ENCODE assay signal across 13 cellular contexts in the genomic region with DNA sequence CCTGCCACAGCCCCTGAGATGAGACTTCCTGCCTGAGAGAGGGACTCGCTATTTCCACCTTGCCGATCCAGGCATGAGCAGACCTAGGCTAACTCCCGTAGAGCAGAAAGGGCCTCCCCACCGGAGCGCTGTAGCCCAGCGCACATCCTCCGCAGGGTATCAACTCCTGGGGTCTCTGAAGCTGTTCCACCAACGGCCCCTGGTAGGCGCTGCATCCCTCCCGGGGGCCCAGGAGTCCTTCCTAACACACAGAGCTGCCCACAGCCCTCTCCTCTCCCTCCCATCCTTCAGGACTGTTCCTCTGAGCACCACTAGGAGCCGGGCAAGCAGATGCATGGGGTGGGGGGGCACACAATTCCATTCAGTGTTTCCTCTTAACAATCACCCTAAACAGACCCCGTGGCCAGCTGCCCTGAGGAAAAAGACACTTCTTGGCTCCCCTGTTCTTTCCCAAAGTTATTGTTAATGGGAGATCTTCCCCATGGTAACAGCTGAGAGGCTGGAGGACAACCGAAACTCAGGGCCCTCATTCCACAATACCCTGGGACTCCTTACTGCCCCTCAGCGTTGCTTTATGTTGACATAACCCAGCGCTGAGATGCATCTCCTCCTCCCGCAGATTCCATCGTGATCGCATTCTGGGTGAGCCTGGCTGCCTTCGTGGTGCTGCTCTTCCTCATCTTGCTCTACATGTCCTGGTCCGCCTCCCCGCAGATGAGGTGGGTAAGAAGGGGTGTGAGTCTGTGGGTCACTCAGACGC. TPM values are rescaled to one million over a fixed set of nuclear protein-coding genes. Genes with fewer than 3 reads are reported as not detected.
DNase-seq lines count a peak whose midpoint lies in the region; ATAC-seq and TF ChIP-seq lines count a peak whose summit lies in the region.
"Had no signal": no experiment of that assay in that cellular context is flagged by ENCODE, and none has a peak within 500 bp of the region (broad histone marks: within the 10 kb centered on the region; RNA-seq: fewer than 3 reads in every experiment).

No MANE protein-coding gene starts in this region.

- POLR2A ChIA-PET in IMR-90 (lab: Charles Lee; ENCODE audit: unreplicated experiment), result no interaction called here

- H3K14ac ChIP-seq in IMR-90 (replicated peaks; ENCODE audit: low read depth, low read length), result no peak overlapping the region
- H3K14ac ChIP-seq in mesenchymal stem cell (ENCODE audit: low read length in 2 of 2), result no peak overlapping the region
- H3K14ac ChIP-seq in trophoblast cell (ENCODE audit: low read length), result no peak overlapping the region

- H3K27ac ChIP-seq in IMR-90 (ENCODE audit: insufficient read depth, low read length) (no peak overlapping the region), endodermal cell (ENCODE audit: low read depth, low read length) (no peak overlapping the region), mesenchymal stem cell (ENCODE audit: low read length, poor library complexity, severe bottlenecking) (no peak overlapping the region), trophoblast cell (ENCODE audit: low read depth, low read length) (no peak overlapping the region)

- H3K4me1 ChIP-seq in IMR-90 (ENCODE audit: control insufficient read depth, insufficient read depth, low read length) (peaks cover 2% of the 10 kb centered on the region; the same call in 1 of the 2 replicates), endodermal cell (ENCODE audit: control insufficient read depth, insufficient read depth, low read length) (no peaks in the 10 kb centered on the region), mesenchymal stem cell (ENCODE audit: control insufficient read depth, insufficient read depth, low read depth, low read length) (peaks cover 8% of the 10 kb centered on the region), trophoblast cell (ENCODE audit: control insufficient read depth in 1 of 2, insufficient read depth in 2 of 2, low read length in 2 of 2) (peaks cover 0 to 8% of the 10 kb centered on the region in 2 experiments)

- H3K27me3 Mint-ChIP-seq in endodermal cell (ENCODE audit: insufficient read depth), result no peaks in the 10 kb centered on the region
- H3K27me3 Mint-ChIP-seq: CD4-positive, CD25-positive, alpha-beta regulatory T cell; dendritic cell treated with granulocyte-macrophage colony-stimulating factor and Interleukin-4, amounts not matched to agents 40 ng/mL and 50 ng/mL, for 4 days had no signal

- H3K36me3 Mint-ChIP-seq in endodermal cell (ENCODE audit: low read depth), result peaks cover 11% of the 10 kb centered on the region

- peaks cover 4% of the 10 kb centered on the region for H3K9me1 ChIP-seq in IMR-90 (ENCODE audit: insufficient read depth, low read length)

- H3K36me3 ChIP-seq in IMR-90 (ENCODE audit: control insufficient read depth, insufficient read depth, low read length), result peaks cover 4% of the 10 kb centered on the region
- H3K36me3 ChIP-seq in endodermal cell (ENCODE audit: control insufficient read depth, insufficient read depth, low read length), result peaks cover 8% of the 10 kb centered on the region
- peaks cover 28 to 52% of the 10 kb centered on the region in 2 experiments for H3K36me3 ChIP-seq in mesenchymal stem cell (ENCODE audit: control insufficient read depth in 1 of 2, insufficient read depth in 2 of 2, low read depth in 1 of 2, low read length in 2 of 2)
- H3K36me3 ChIP-seq in trophoblast cell (ENCODE audit: control insufficient read depth in 1 of 2, insufficient read depth in 2 of 2, low read length in 2 of 2), result peaks cover 3 to 4% of the 10 kb centered on the region in 2 experiments

- H3K18ac ChIP-seq in IMR-90 (ENCODE audit: low read depth, low read length) (no peak overlapping the region), mesenchymal stem cell (ENCODE audit: low read depth in 1 of 2, low read length in 2 of 2) (no peak overlapping the region), trophoblast cell (ENCODE audit: low read length) (no peak overlapping the region)

- H3K79me1 ChIP-seq in IMR-90 (ENCODE audit: low read depth in 1 of 2, low read length in 2 of 2), result 0 out of 4 replicates have a peak, but pooled peaks cover 0 to 4% of the 10 kb centered on the region in 2 experiments
- peaks cover 17% of the 10 kb centered on the region for H3K79me1 ChIP-seq in mesenchymal stem cell (replicated peaks; ENCODE audit: low read length, poor library complexity, severe bottlenecking)
- no peaks in the 10 kb centered on the region for H3K79me1 ChIP-seq in trophoblast cell (ENCODE audit: low read length)

- 77% methylated on average over 3 of the region's 22 CpGs; no CpG with 5 or more reads in 1 of the 2 experiments for WGBS in IMR-90 (ENCODE audit: extremely low coverage in 2 of 2, insufficient read length in 1 of 2), 2 experiments
- 69 to 87% methylated on average over 8 to 22 of the region's 22 CpGs for WGBS in endodermal cell (ENCODE audit: insufficient coverage in 1 of 2, insufficient read length in 1 of 2), 2 experiments
- WGBS in mesenchymal stem cell, result 58% methylated on average over 22 of the region's 22 CpGs
- no CpG with 5 or more reads among the region's 22 CpGs for WGBS in trophoblast cell (ENCODE audit: extremely low coverage, insufficient coverage, insufficient read length)

- H2BK120ac ChIP-seq in IMR-90 (ENCODE audit: low read depth, low read length), result no peak overlapping the region
- H2BK120ac ChIP-seq in mesenchymal stem cell (ENCODE audit: low read depth, low read length), result no peak overlapping the region
- H2BK120ac ChIP-seq in trophoblast cell (ENCODE audit: insufficient read depth, low read length, poor library complexity), result no peak overlapping the region

- no peak overlapping the region for H3K4me2 ChIP-seq in IMR-90 (ENCODE audit: low read depth, low read length)
- no peak overlapping the region for H3K4me2 ChIP-seq in mesenchymal stem cell (ENCODE audit: low read length, poor library complexity, severe bottlenecking)
- H3K4me2 ChIP-seq in trophoblast cell (ENCODE audit: low read length), result no peak overlapping the region

- no peak overlapping the region for H2AK5ac ChIP-seq in IMR-90 (ENCODE audit: low read depth, low read length)
- no peak overlapping the region for H2AK5ac ChIP-seq in mesenchymal stem cell (ENCODE audit: low read length, severe bottlenecking)
- no peak overlapping the region for H2AK5ac ChIP-seq in trophoblast cell (ENCODE audit: low read length)

- no peak overlapping the region for H4K12ac ChIP-seq in trophoblast cell (ENCODE audit: low read depth, low read length)

- ATAC-seq in IMR-90 (ENCODE audit: low read depth), result peak; percentile 10; the same call in 1 of the 2 replicates
- no peak for ATAC-seq in HG03521 (IDR thresholded peaks at IDR 0.05; ENCODE audit: unreplicated experiment)
- ATAC-seq in HG03039 (IDR thresholded peaks at IDR 0.05; ENCODE audit: unreplicated experiment), result no peak

- H3K4me3 ChIP-seq in IMR-90 (ENCODE audit: insufficient read depth, low read depth, low read length), result no peak overlapping the region
- no peak overlapping the region for H3K4me3 ChIP-seq in endodermal cell (ENCODE audit: low read length)
- H3K4me3 ChIP-seq in mesenchymal stem cell (ENCODE audit: insufficient read depth in 1 of 2, low read depth in 1 of 2, low read length in 2 of 2), result no peak overlapping the region
- H3K4me3 ChIP-seq in trophoblast cell (ENCODE audit: low read depth, low read length), result no peak overlapping the region

- H2AFZ ChIP-seq in IMR-90 (replicated peaks; ENCODE audit: low read length, poor library complexity) (peak overlapping the region; percentile 34), mesenchymal stem cell (ENCODE audit: low read depth, low read length) (no peak overlapping the region), trophoblast cell (ENCODE audit: insufficient read depth, low read length, poor library complexity) (no peak overlapping the region)

- no peak overlapping the region for H2AK9ac ChIP-seq in IMR-90 (replicated peaks; ENCODE audit: low read depth, low read length, poor library complexity)

- peak overlapping the region; percentile 35 for H3K27ac Mint-ChIP-seq in endodermal cell
- H3K27ac Mint-ChIP-seq: CD4-positive, CD25-positive, alpha-beta regulatory T cell; dendritic cell treated with granulocyte-macrophage colony-stimulating factor and Interleukin-4, amounts not matched to agents 40 ng/mL and 50 ng/mL, for 4 days had no signal

- no peak overlapping the region for H2BK20ac ChIP-seq in IMR-90 (ENCODE audit: low read depth, low read length)

- no TSS peak for BruUV-seq in IMR-90 (replicated peaks; lab: Mats Ljungman, UMichigan)

- H3K23ac ChIP-seq in IMR-90 (ENCODE audit: low read depth, low read length) (no peak overlapping the region), mesenchymal stem cell (ENCODE audit: low read length in 2 of 2) (no peak overlapping the region), trophoblast cell (ENCODE audit: low read length) (no peak overlapping the region)

- H2BK5ac ChIP-seq in IMR-90 (ENCODE audit: low read depth, low read length, poor library complexity, severe bottlenecking) (no peak overlapping the region), mesenchymal stem cell (ENCODE audit: low read depth, low read length, poor library complexity, severe bottlenecking) (no peak overlapping the region), trophoblast cell (ENCODE audit: low read depth, low read length, poor library complexity) (no peak overlapping the region)

- H3K9ac ChIP-seq in IMR-90 (ENCODE audit: low read depth, low read length), result no peak overlapping the region
- no peak overlapping the region for H3K9ac ChIP-seq in endodermal cell (ENCODE audit: extremely low read depth, low read length, poor library complexity, severe bottlenecking)
- H3K9ac ChIP-seq in mesenchymal stem cell (ENCODE audit: low read length), result no peak overlapping the region
- H3K9ac ChIP-seq in trophoblast cell (ENCODE audit: low read length), result no peak overlapping the region

- H2BK12ac ChIP-seq in mesenchymal stem cell (ENCODE audit: low read length in 2 of 2) (no peak overlapping the region), trophoblast cell (ENCODE audit: low read length) (no peak overlapping the region)

- in situ Hi-C loops in IMR-90 (cut with MboI; ENCODE audit: low sequenced_read_pairs), result no loop called here

- H3K9me3 ChIP-seq in IMR-90 (ENCODE audit: control insufficient read depth, insufficient read depth, low read length) (no peaks in the 10 kb centered on the region), endodermal cell (ENCODE audit: control insufficient read depth, low read length) (no peaks in the 10 kb centered on the region), mesenchymal stem cell (ENCODE audit: control insufficient read depth, low read length) (no peaks in the 10 kb centered on the region), trophoblast cell (ENCODE audit: insufficient read depth, low read depth, low read length) (peaks cover 1% of the 10 kb centered on the region)

- H4K5ac ChIP-seq in IMR-90 (ENCODE audit: low read depth, low read length), result no peak overlapping the region

- H2BK15ac ChIP-seq in IMR-90 (ENCODE audit: low read depth, low read length) (no peak overlapping the region), mesenchymal stem cell (ENCODE audit: low read depth, poor library complexity, severe bottlenecking) (no peak overlapping the region)

- TF ChIP-seq POLR2A in IMR-90 (IDR thresholded peaks at IDR 0.05; ENCODE audit: low read depth, low read length), result no peak

- no peak overlapping the region for H3K56ac ChIP-seq in IMR-90 (ENCODE audit: extremely low read depth, insufficient read depth, low read length)

- H4K20me1 ChIP-seq in IMR-90 (ENCODE audit: insufficient read depth, low read length), result no peaks in the 10 kb centered on the region

- no peaks in the 10 kb centered on the region for H3K9me3 Mint-ChIP-seq in endodermal cell
- H3K9me3 Mint-ChIP-seq: dendritic cell treated with granulocyte-macrophage colony-stimulating factor and Interleukin-4, amounts not matched to agents 40 ng/mL and 50 ng/mL, for 4 days had no signal

- H3K4me3 Mint-ChIP-seq in endodermal cell, result no peak overlapping the region
- H3K4me3 Mint-ChIP-seq: CD4-positive, CD25-positive, alpha-beta regulatory T cell; dendritic cell treated with granulocyte-macrophage colony-stimulating factor and Interleukin-4, amounts not matched to agents 40 ng/mL and 50 ng/mL, for 4 days had no signal

- TF ChIP-seq RAD21 in IMR-90 (IDR thresholded peaks at IDR 0.05; ENCODE audit: low read length), result no peak

- H4K91ac ChIP-seq in IMR-90 (ENCODE audit: insufficient read depth, low read depth, low read length) (no peak overlapping the region), mesenchymal stem cell (ENCODE audit: low read length) (no peak overlapping the region), trophoblast cell (ENCODE audit: low read depth, low read length) (no peak overlapping the region)

- H3K27me3 ChIP-seq in IMR-90 (ENCODE audit: control insufficient read depth, insufficient read depth, low read length) (no peaks in the 10 kb centered on the region), endodermal cell (ENCODE audit: control insufficient read depth, insufficient read depth, low read length, poor library complexity, severe bottlenecking) (no peaks in the 10 kb centered on the region), mesenchymal stem cell (ENCODE audit: control insufficient read depth in 1 of 2, insufficient read depth in 1 of 2, low read length in 2 of 2) (no peaks in the 10 kb centered on the region), trophoblast cell (ENCODE audit: insufficient read depth, low read length) (no peaks in the 10 kb centered on the region)

- no peaks in the 10 kb centered on the region for H3K79me2 ChIP-seq in trophoblast cell (ENCODE audit: control insufficient read depth, insufficient read depth, low read length, poor library complexity)

- dilution Hi-C loops in IMR-90 (cut with HindIII; ENCODE audit: low sequenced_read_pairs, unreplicated experiment), result no loop called here

- DNase-seq in Ammon's horn (ENCODE audit: low spot score), result peak; percentile 94
- DNase-seq in IMR-90, result no peak
- DNase-seq in endodermal cell, result peak; percentile 97
- peak; percentile 20 for DNase-seq in mesenchymal stem cell
- DNase-seq in trophoblast cell, result no peak
- DNase-seq in SK-N-DZ (ENCODE audit: low spot score), result no peak
- DNase-seq: activated CD4-positive, alpha-beta T cell treated with anti-CD3 and anti-CD28 coated beads, Interleukin-2, amount 50 U/mL, for 48 hours; CD4-positive, CD25-positive, alpha-beta regulatory T cell; stimulated activated CD4-positive, alpha-beta T cell treated with anti-CD3 and anti-CD28 coated beads, Interleukin-4, amount 100 ng/mL, for 24 hours had no signal

- H4K8ac ChIP-seq in IMR-90 (ENCODE audit: low read depth in 2 of 2, low read length in 2 of 2) (no peak overlapping the region), mesenchymal stem cell (ENCODE audit: low read length) (no peak overlapping the region), trophoblast cell (ENCODE audit: low read depth, low read length) (no peak overlapping the region)

- H3K4me1 Mint-ChIP-seq in endodermal cell, result peaks cover 8% of the 10 kb centered on the region
- H3K4me1 Mint-ChIP-seq: CD4-positive, CD25-positive, alpha-beta regulatory T cell had no signal

- TF ChIP-seq CTCF in IMR-90 (conservative IDR thresholded peaks at IDR 0.05; ENCODE audit: low read depth, low read length) (0 out of 2 replicates have a peak, but pooled peaks have one; percentile 12), endodermal cell (conservative IDR thresholded peaks at IDR 0.05) (peak; percentile 96)

- CTCF ChIA-PET in IMR-90 (lab: Yijun Ruan, JAX), result no interaction called here

- intact Hi-C loops in IMR-90 (cut with micrococcal nuclease), result no loop called here

- H3K4ac ChIP-seq in IMR-90 (ENCODE audit: low read depth, low read length) (no peak overlapping the region), mesenchymal stem cell (ENCODE audit: low read depth in 1 of 2, low read length in 2 of 2) (no peak overlapping the region), trophoblast cell (ENCODE audit: low read depth, low read length) (no peak overlapping the region)

RNA-seq across cellular contexts. Expression of a gene that starts 7.5 kb away (rescaled TPM):
- total RNA-seq in IMR-90 (2012; rRNA removed), result not detected in 2 replicates
- not detected in 2 replicates for polyA plus RNA-seq in IMR-90 (2012; rRNA removed)
- not detected in 2 replicates for polyA plus RNA-seq in IMR-90 (2012; cell fraction: cytosol; rRNA removed)
- not detected in 2 replicates for polyA plus RNA-seq in IMR-90 (2012; cell fraction: nucleus; rRNA removed; ENCODE audit: low replicate concordance)
- total RNA-seq in endodermal cell, result not detected
- not detected for polyA plus RNA-seq in endodermal cell (2013, experiment 1 of 2)
- not detected for polyA plus RNA-seq in endodermal cell (2013, experiment 2 of 2)
- not detected for polyA plus RNA-seq in mesenchymal stem cell (2013, experiment 1 of 2)
- polyA plus RNA-seq in mesenchymal stem cell (2013, experiment 2 of 2), result not detected
- not detected in 2 replicates for polyA plus RNA-seq in trophoblast cell (2013)
- not detected in 2 replicates for polyA plus RNA-seq in SK-N-DZ (2014; cell fraction: cytosol; rRNA removed)
- not detected in 2 replicates for polyA plus RNA-seq in SK-N-DZ (2014; cell fraction: nucleus; rRNA removed)
- total RNA-seq: CD4-positive, CD25-positive, alpha-beta regulatory T cell; mononuclear cell had no signal
- polyA plus RNA-seq: CD4-positive, CD25-positive, alpha-beta regulatory T cell had no signal

RNA-seq across cellular contexts. Expression of a gene that starts 27.4 kb away (rescaled TPM):
- total RNA-seq in IMR-90 (2012; rRNA removed) (4.5 and 8.1 TPM in 2 replicates), endodermal cell (10 to 100 TPM; 46.4 to 48.3 TPM)
- 7.6 and 8.2 TPM in 2 replicates for polyA plus RNA-seq in IMR-90 (2012; rRNA removed)
- 9.0 and 11.2 TPM in 2 replicates for polyA plus RNA-seq in IMR-90 (2012; cell fraction: cytosol; rRNA removed)
- 2.5 and 2.9 TPM in 2 replicates for polyA plus RNA-seq in IMR-90 (2012; cell fraction: nucleus; rRNA removed; ENCODE audit: low replicate concordance)
- 43.2 TPM for polyA plus RNA-seq in endodermal cell (2013, experiment 1 of 2)
- 39.6 TPM for polyA plus RNA-seq in endodermal cell (2013, experiment 2 of 2)
- 7.5 TPM for polyA plus RNA-seq in mesenchymal stem cell (2013, experiment 1 of 2)
- polyA plus RNA-seq in mesenchymal stem cell (2013, experiment 2 of 2), result 8.1 TPM
- polyA plus RNA-seq in trophoblast cell (2013), result 26.5 and 27.5 TPM in 2 replicates
- polyA plus RNA-seq in SK-N-DZ (2014; cell fraction: cytosol; rRNA removed), result 38.3 and 41.4 TPM in 2 replicates
- polyA plus RNA-seq in SK-N-DZ (2014; cell fraction: nucleus; rRNA removed), result 13.2 and 15.7 TPM in 2 replicates

Comparison
In these comparisons a context has a peak if more than half of its experiments do, and no peak if none do; other contexts are left out.
1. DNase-seq: peak in Ammon's horn (single experiment), endodermal cell (single experiment) and mesenchymal stem cell (single experiment); none in IMR-90 (single experiment), trophoblast cell (0 of 2) and SK-N-DZ (single experiment).